Comparison of ENCODE assay signal across 8 cellular contexts in the genomic region with DNA sequence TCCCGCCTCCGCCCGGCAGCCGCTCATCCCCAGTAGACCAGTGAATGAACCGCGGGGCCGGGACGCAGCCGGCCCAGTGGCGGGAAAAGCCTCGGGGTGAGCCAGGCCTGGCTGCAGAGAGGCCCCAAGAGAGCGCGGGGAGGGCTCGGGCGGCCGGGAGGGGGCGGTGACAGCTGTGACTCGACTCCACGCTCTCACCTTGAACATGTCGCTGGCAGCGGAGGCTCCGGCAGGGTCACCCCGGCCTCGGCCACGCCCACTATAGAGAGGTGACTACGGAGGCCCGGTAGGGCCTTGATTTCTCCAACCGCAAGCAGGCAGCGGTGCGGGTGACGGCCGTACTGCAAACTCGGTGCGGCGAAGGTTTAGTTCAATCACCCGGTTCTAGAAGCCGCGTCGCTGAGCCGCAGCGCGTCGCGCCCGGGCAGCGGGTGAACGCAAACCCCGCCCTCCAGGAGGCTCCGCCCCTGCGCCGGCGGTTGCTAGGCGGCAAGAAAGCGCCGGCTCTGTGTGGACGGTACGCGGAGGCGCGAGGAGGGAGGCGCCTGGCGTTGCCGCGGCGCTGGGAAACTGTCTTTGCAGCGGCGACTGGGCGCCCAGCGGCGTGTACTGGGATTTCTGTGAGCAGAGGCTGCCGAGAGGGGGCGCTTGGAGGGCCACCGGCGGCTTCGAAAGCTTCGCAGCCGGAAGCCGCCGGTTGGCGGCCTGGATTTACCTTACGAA. TPM values are rescaled to one million over a fixed set of nuclear protein-coding genes. Genes with fewer than 3 reads are reported as not detected.
DNase-seq lines count a peak whose midpoint lies in the region; ATAC-seq and TF ChIP-seq lines count a peak whose summit lies in the region.

A gene (minus strand): TSS at position 443 of the 723 bp plus-strand sequence. CDS start 236 bp downstream, at position 207.
A gene with protein sequence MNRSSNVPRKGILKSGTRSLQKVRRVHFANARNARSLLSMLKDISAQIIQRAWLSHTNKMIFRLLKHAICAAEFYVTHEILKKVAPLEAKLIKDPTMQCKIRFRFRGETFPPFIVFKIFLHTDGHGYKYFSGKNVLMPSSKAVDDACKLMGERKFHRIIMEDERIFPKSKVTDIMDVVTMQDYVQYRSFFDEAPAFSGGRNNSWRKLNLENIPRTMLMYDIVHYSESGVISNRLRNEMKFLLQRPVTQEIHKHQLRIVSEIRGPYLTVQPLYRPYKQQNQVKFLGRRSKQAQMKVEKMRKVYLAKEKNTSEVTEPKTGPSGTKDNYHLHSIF (plus strand): TSS at position 511 of the 723 bp plus-strand sequence. CDS start 2,297 bp downstream, outside the sequence.

- H3K9me2 ChIP-seq in OCI-LY7 (ENCODE audit: insufficient read depth, low read length): no peaks in the 10 kb centered on the region

- H2AFZ ChIP-seq in OCI-LY7 (ENCODE audit: low read length): peak within 1 kb of the TSS; percentile 100

- TF ChIP-seq CTCF in OCI-LY7 (conservative IDR thresholded peaks at IDR 0.05; ENCODE audit: low read length) (peak; percentile 69), epithelial cell of proximal tubule (conservative IDR thresholded peaks at IDR 0.05; ENCODE audit: low read depth, low read length) (peak; percentile 65)

- ATAC-seq in GM21529 (IDR thresholded peaks at IDR 0.05; ENCODE audit: unreplicated experiment): peak; percentile 85

- H4K20me1 ChIP-seq in OCI-LY7 (ENCODE audit: insufficient read depth, low read length): no peaks in the 10 kb centered on the region

- no peaks in the 10 kb centered on the region for H3K36me3 ChIP-seq in OCI-LY7 (ENCODE audit: insufficient read depth, low read length)
- H3K36me3 ChIP-seq in muscle layer of colon (ENCODE audit: insufficient read depth, low read length): no peaks in the 10 kb centered on the region

- peak within 1 kb of the TSS; percentile 82 to 98 (median 89) for H3K4me3 Mint-ChIP-seq in IgD-negative memory B cell

- H3K27ac ChIP-seq in OCI-LY7 (ENCODE audit: low read depth, low read length, poor library complexity, severe bottlenecking) (peak within 1 kb of the TSS; percentile 93), muscle layer of colon (ENCODE audit: low read depth, low read length) (peak within 1 kb of the TSS; percentile 59)

- POLR2A ChIA-PET in OCI-LY7 (lab: Charles Lee): interaction anchor here (0.7 to 1.7 kb wide), 4 partner anchors 44 to 218 kb away, joined by 3 to 16 read pairs (median 6); a partner anchor contains a TSS

- H3K9ac ChIP-seq in muscle layer of colon (ENCODE audit: low read length): peak within 1 kb of the TSS; percentile 67

- no peaks in the 10 kb centered on the region for H3K9me3 ChIP-seq in OCI-LY7 (ENCODE audit: low read length)
- no peaks in the 10 kb centered on the region for H3K9me3 ChIP-seq in muscle layer of colon (ENCODE audit: low read length)

- H3K4me2 ChIP-seq in OCI-LY7 (ENCODE audit: low read length): peak within 1 kb of the TSS; percentile 88

- intact Hi-C loops in OCI-LY7 (cut with micrococcal nuclease; ENCODE audit: unreplicated experiment): loop anchor here (1.0 to 5.0 kb wide), 5 partner anchors 45 to 335 kb away; a partner anchor contains a TSS

- peaks cover 0 to 10% of the 10 kb centered on the region in 2 donors for H3K27me3 ChIP-seq in muscle layer of colon (ENCODE audit: control insufficient read depth in 1 of 2, insufficient read depth in 2 of 2, low read length in 2 of 2)

- H3K36me3 Mint-ChIP-seq in IgD-negative memory B cell: no peaks in the 10 kb centered on the region

- H3K4me3 ChIP-seq in OCI-LY7 (ENCODE audit: low read depth, low read length, poor library complexity, severe bottlenecking) (peak within 1 kb of the TSS; percentile 89), epithelial cell of proximal tubule (ENCODE audit: low read depth, low read length) (peak within 1 kb of the TSS; percentile 70), muscle layer of colon (ENCODE audit: low read depth in 1 of 2, low read length in 2 of 2) (peak within 1 kb of the TSS; percentile 57 to 60)

- peaks cover 0 to 2% (median 0%) of the 10 kb centered on the region in 3 donors for H3K9me3 Mint-ChIP-seq in IgD-negative memory B cell

- peaks cover 5 to 12% (median 10%) of the 10 kb centered on the region in 3 donors for H3K4me1 Mint-ChIP-seq in IgD-negative memory B cell

- peak within 1 kb of the TSS; percentile 88 to 98 (median 92) for H3K27ac Mint-ChIP-seq in IgD-negative memory B cell

- DNase-seq in DMS153 treated with DMSO at 0.1 percent for 48 hours (lab: John Stamatoyannopoulos, UW; ENCODE audit: unreplicated experiment) (peak; percentile 78), OCI-LY7 (ENCODE audit: low spot score) (peak; percentile 93), activated T-cell treated with anti-CD3 and anti-CD28 coated beads for 48 hours (ENCODE audit: low read depth) (peak; percentile 87), epithelial cell of proximal tubule (ENCODE audit: low read depth) (no peak)
- DNase-seq in stimulated activated CD8-positive, alpha-beta memory T cell treated with anti-CD3 and anti-CD28 coated beads, Interleukin-7, amount 100 ng/mL, for 4 hours (ENCODE audit: low read depth in 2 of 2): peak; percentile 76 to 86

- CTCF ChIA-PET in OCI-LY7 (lab: Charles Lee; ENCODE audit: unreplicated experiment): interaction anchor here (0.6 kb wide), 1 partner anchor 1804 kb away, joined by 4 read pairs; no protein-coding TSS in a partner anchor

- H3K79me2 ChIP-seq in OCI-LY7 (ENCODE audit: insufficient read depth, low read depth, low read length): peaks cover 19% of the 10 kb centered on the region; the same call in 1 of the 2 replicates

- H3K4me1 ChIP-seq in OCI-LY7 (ENCODE audit: insufficient read depth, low read length, poor library complexity, severe bottlenecking) (peaks cover 21% of the 10 kb centered on the region), muscle layer of colon (ENCODE audit: insufficient read depth, low read length) (peaks cover 7% of the 10 kb centered on the region)

- H3K27me3 Mint-ChIP-seq in IgD-negative memory B cell: peaks cover 2% of the 10 kb centered on the region

- BruUV-seq in OCI-LY7 (replicated peaks; lab: Mats Ljungman, UMichigan): no TSS peak

RNA-seq across cellular contexts. Expression of the first gene that starts in this region (rescaled TPM):
- 18.1 TPM for polyA plus RNA-seq in IgD-negative memory B cell
- total RNA-seq in OCI-LY7 (2014; rRNA removed; shearing (Covaris generic)): 11.2 and 18.1 TPM in 2 replicates
- 17.5 and 25.7 TPM in 2 replicates for total RNA-seq in OCI-LY7 (2022)
- total RNA-seq in epithelial cell of proximal tubule: 18.6 and 40.8 TPM in 2 replicates

RNA-seq across cellular contexts. Expression of the second gene that starts in this region (rescaled TPM):
- 0.20 TPM for polyA plus RNA-seq in IgD-negative memory B cell
- total RNA-seq in OCI-LY7 (2014; rRNA removed; shearing (Covaris generic)): not detected in 2 replicates
- total RNA-seq in OCI-LY7 (2022) (0.46 TPM in 1 of 2 replicates, not detected in the other), epithelial cell of proximal tubule (not detected in 2 replicates)
